26 cellular contexts compared by ENCODE assay signal in the genomic region with DNA sequence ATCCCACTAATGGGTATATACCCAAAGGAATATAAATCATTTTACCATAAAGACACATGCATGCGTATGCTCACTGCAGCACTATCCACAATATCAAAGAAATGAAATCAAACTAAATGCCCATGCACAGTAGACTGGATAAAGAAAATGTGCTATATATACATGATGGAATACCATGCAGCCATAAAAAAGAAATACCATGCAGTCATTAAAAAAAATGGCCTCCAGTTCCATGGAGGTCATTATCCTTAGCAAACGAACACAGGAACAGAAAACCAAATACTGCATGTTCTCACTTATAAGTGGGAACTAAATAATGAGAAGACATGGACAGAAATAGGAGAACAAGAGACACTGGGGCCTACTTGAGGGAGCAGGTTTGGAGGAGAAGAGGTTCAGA.
"Had no signal": no experiment of that assay in that cellular context is flagged by ENCODE, and none has a peak within 500 bp of the region (broad histone marks: within the 10 kb centered on the region; RNA-seq: fewer than 3 reads in every experiment).

No MANE protein-coding gene starts in this region.

- FAIRE-seq: endometrium, islet of Langerhans, keratinocyte had no signal

- H3K36me3 ChIP-seq: gastrocnemius medialis, heart right ventricle, left lung, lower lobe of right lung had no signal

- ATAC-seq: effector memory CD8-positive, alpha-beta T cell; esophagus mucosa; gastrocnemius medialis; heart right ventricle; left cardiac atrium; left lung; left ventricle myocardium superior; lower lobe of right lung; mucosa of descending colon; naive thymus-derived CD8-positive, alpha-beta T cell had no signal

- H3K4me1 ChIP-seq: gastrocnemius medialis had no signal

- H3K27me3 ChIP-seq: esophagus squamous epithelium, gastrocnemius medialis, heart right ventricle, left lung had no signal

- H3K9me3 ChIP-seq: esophagus squamous epithelium, gastrocnemius medialis, lower lobe of right lung, mucosa of descending colon had no signal

- H3K4me3 ChIP-seq: esophagus squamous epithelium, gastrocnemius medialis, heart right ventricle, left lung, lower lobe of right lung, mucosa of descending colon had no signal

- H3K27ac ChIP-seq: epithelial cell of prostate, esophagus squamous epithelium, gastrocnemius medialis, heart right ventricle, left lung, lower lobe of right lung had no signal

- DNase-seq: cortex of kidney; effector CD8-positive, alpha-beta T cell; effector memory CD8-positive, alpha-beta T cell; endodermal cell; erythroblast; esophagus squamous epithelium; foreskin fibroblast; foreskin melanocyte; gastrocnemius medialis; glutamatergic neuron; head of caudate nucleus; heart right ventricle; hippocampal formation; left cardiac atrium; left lung; left ventricle myocardium superior; lower lobe of right lung; mesenchymal stem cell; mucosa of descending colon; naive B cell; naive thymus-derived CD8-positive, alpha-beta T cell had no signal
